18 cellular contexts compared by ENCODE assay signal in genomic region chr19:8561071-8561764, GRCh38. TPM values are rescaled to one million over a fixed set of nuclear protein-coding genes. Genes with fewer than 3 reads are reported as not detected.
A peak's percentile ranks its signal among the peaks of the same experiment; 100 is the strongest.
DNase-seq lines count a peak whose midpoint lies in the region; ATAC-seq and TF ChIP-seq lines count a peak whose summit lies in the region.
"Had no signal": no experiment of that assay in that cellular context is flagged by ENCODE, and none has a peak within 500 bp of the region (broad histone marks: within the 10 kb centered on the region; RNA-seq: fewer than 3 reads in every experiment).

No MANE protein-coding gene starts in this region.

- intact Hi-C loops in CD14-positive monocyte (cut with micrococcal nuclease): loop anchor here in 1 of 2 donors (5.0 kb wide), 1 partner anchor 44 kb away; no protein-coding TSS in a partner anchor
- intact Hi-C loops in activated T-helper 1 cell treated with anti-CD3 and anti-CD28 coated beads, Interleukin-12 subunit alpha, Interleukin-12 subunit beta, Interleukin-2, Interleukin-4 antibody, amounts not matched to agents 30 ng/mL and 10 ng/mL and 1 ng/mL, durations not matched to agents 14 hours and 24 hours and 36 hours (cut with micrococcal nuclease): no loop called here

- H3K9me3 ChIP-seq in CD8-positive, alpha-beta memory T cell (ENCODE audit: low read length): no peaks in the 10 kb centered on the region
- H3K9me3 ChIP-seq: right atrium auricular region, thyroid gland had no signal

- H3K9me3 Mint-ChIP-seq in CD14-positive monocyte: no peaks in the 10 kb centered on the region
- no peaks in the 10 kb centered on the region for H3K9me3 Mint-ChIP-seq in CD8-positive, alpha-beta memory T cell
- no peaks in the 10 kb centered on the region for H3K9me3 Mint-ChIP-seq in activated T-helper 1 cell treated with anti-CD3 and anti-CD28 coated beads, Interleukin-12 subunit alpha, Interleukin-12 subunit beta, Interleukin-2, Interleukin-4 antibody, amounts not matched to agents 30 ng/mL and 10 ng/mL and 1 ng/mL, durations not matched to agents 14 hours and 24 hours and 36 hours

- CTCF ChIA-PET in CD8-positive, alpha-beta memory T cell (lab: Charles Lee): interaction anchor here (5.0 kb wide), 1 partner anchor 19 kb away, joined by 43 read pairs; no protein-coding TSS in a partner anchor

- H3K27me3 Mint-ChIP-seq in CD14-positive monocyte (ENCODE audit: low read depth in 3 of 3): peaks cover 0 to 3% (median 1%) of the 10 kb centered on the region in 3 donors
- H3K27me3 Mint-ChIP-seq in CD8-positive, alpha-beta memory T cell: no peaks in the 10 kb centered on the region
- no peaks in the 10 kb centered on the region for H3K27me3 Mint-ChIP-seq in activated T-helper 1 cell treated with anti-CD3 and anti-CD28 coated beads, Interleukin-12 subunit alpha, Interleukin-12 subunit beta, Interleukin-2, Interleukin-4 antibody, amounts not matched to agents 30 ng/mL and 10 ng/mL and 1 ng/mL, durations not matched to agents 14 hours and 24 hours and 36 hours (ENCODE audit: insufficient read depth)

- TF ChIP-seq CTCF in CD14-positive monocyte (IDR thresholded peaks at IDR 0.05): no peak

- peaks cover 30% of the 10 kb centered on the region for H3K4me1 ChIP-seq in CD8-positive, alpha-beta memory T cell (ENCODE audit: insufficient read depth, low read length)
- H3K4me1 ChIP-seq: right atrium auricular region, thyroid gland had no signal

- H3K27me3 ChIP-seq in CD8-positive, alpha-beta memory T cell (ENCODE audit: insufficient read depth, low read length, poor library complexity, severe bottlenecking): no peaks in the 10 kb centered on the region
- H3K27me3 ChIP-seq: right atrium auricular region, thyroid gland had no signal

- peaks cover 42 to 80% of the 10 kb centered on the region in 2 donors for H3K36me3 Mint-ChIP-seq in CD14-positive monocyte
- H3K36me3 Mint-ChIP-seq in CD8-positive, alpha-beta memory T cell: peaks cover 0 to 41% (median 8%) of the 10 kb centered on the region in 3 donors
- peaks cover 23% of the 10 kb centered on the region for H3K36me3 Mint-ChIP-seq in activated T-helper 1 cell treated with anti-CD3 and anti-CD28 coated beads, Interleukin-12 subunit alpha, Interleukin-12 subunit beta, Interleukin-2, Interleukin-4 antibody, amounts not matched to agents 30 ng/mL and 10 ng/mL and 1 ng/mL, durations not matched to agents 14 hours and 24 hours and 36 hours (ENCODE audit: low read depth)

- POLR2A ChIA-PET in CD8-positive, alpha-beta memory T cell (lab: Charles Lee): no interaction called here

- DNase-seq in CD14-positive monocyte (ENCODE audit: low spot score) (no peak), left kidney (ENCODE audit: low read depth, low spot score) (peak; percentile 65)
- DNase-seq in CD8-positive, alpha-beta memory T cell: no peak
- DNase-seq in activated T-helper 1 cell treated with anti-CD3 and anti-CD28 coated beads, Interleukin-12 subunit alpha, Interleukin-12 subunit beta, Interleukin-2, Interleukin-4 antibody, amounts not matched to agents 30 ng/mL and 10 ng/mL and 1 ng/mL, durations not matched to agents 14 hours and 24 hours and 36 hours (ENCODE audit: low spot score): no peak
- no peak for DNase-seq in central memory CD4-positive, alpha-beta T cell
- DNase-seq: effector CD4-positive, alpha-beta T cell; Kasumi-1; NCI-H1105; NCI-H2107; NCI-H524; thyroid gland had no signal

- no peak overlapping the region for H3K4me3 Mint-ChIP-seq in CD14-positive monocyte
- peak overlapping the region in 2 of 7 donors; percentile 38 to 39 for H3K4me3 Mint-ChIP-seq in CD8-positive, alpha-beta memory T cell
- no peak overlapping the region for H3K4me3 Mint-ChIP-seq in activated T-helper 1 cell treated with anti-CD3 and anti-CD28 coated beads, Interleukin-12 subunit alpha, Interleukin-12 subunit beta, Interleukin-2, Interleukin-4 antibody, amounts not matched to agents 30 ng/mL and 10 ng/mL and 1 ng/mL, durations not matched to agents 14 hours and 24 hours and 36 hours

- H3K36me3 ChIP-seq in CD8-positive, alpha-beta memory T cell (ENCODE audit: insufficient read depth, low read length): no peaks in the 10 kb centered on the region
- H3K36me3 ChIP-seq: right atrium auricular region, thyroid gland had no signal

- ATAC-seq in GM19467 (IDR thresholded peaks at IDR 0.05; ENCODE audit: unreplicated experiment): no peak
- ATAC-seq in GM19463 (IDR thresholded peaks at IDR 0.05; ENCODE audit: unreplicated experiment): no peak

- H3K27ac Mint-ChIP-seq in CD14-positive monocyte: peak overlapping the region; percentile 71 to 95 (median 84)
- H3K27ac Mint-ChIP-seq in CD8-positive, alpha-beta memory T cell: peak overlapping the region in 7 of 8 donors; percentile 57 to 93 (median 79)
- peak overlapping the region; percentile 68 for H3K27ac Mint-ChIP-seq in activated T-helper 1 cell treated with anti-CD3 and anti-CD28 coated beads, Interleukin-12 subunit alpha, Interleukin-12 subunit beta, Interleukin-2, Interleukin-4 antibody, amounts not matched to agents 30 ng/mL and 10 ng/mL and 1 ng/mL, durations not matched to agents 14 hours and 24 hours and 36 hours

- no peak overlapping the region for H3K27ac ChIP-seq in CD8-positive, alpha-beta memory T cell (ENCODE audit: low read depth, low read length)
- H3K27ac ChIP-seq: right atrium auricular region, thyroid gland had no signal

- peaks cover 72% of the 10 kb centered on the region for H3K4me1 Mint-ChIP-seq in CD14-positive monocyte
- H3K4me1 Mint-ChIP-seq in CD8-positive, alpha-beta memory T cell: peaks cover 56 to 76% (median 70%) of the 10 kb centered on the region in 3 donors
- peaks cover 50% of the 10 kb centered on the region for H3K4me1 Mint-ChIP-seq in activated T-helper 1 cell treated with anti-CD3 and anti-CD28 coated beads, Interleukin-12 subunit alpha, Interleukin-12 subunit beta, Interleukin-2, Interleukin-4 antibody, amounts not matched to agents 30 ng/mL and 10 ng/mL and 1 ng/mL, durations not matched to agents 14 hours and 24 hours and 36 hours (ENCODE audit: low read depth)

- H3K4me3 ChIP-seq in CD8-positive, alpha-beta memory T cell (ENCODE audit: low read length): no peak overlapping the region
- H3K4me3 ChIP-seq: right atrium auricular region, thyroid gland had no signal

RNA-seq across cellular contexts. Expression of gene MYO1F, which starts 16.0 kb away (rescaled TPM):
- 100 to 1,000 TPM; 121 to 197 TPM for polyA plus RNA-seq in CD14-positive monocyte
- total RNA-seq in CD8-positive, alpha-beta memory T cell: 10 to 100 TPM; 68.0 to 81.3 TPM
- polyA plus RNA-seq in CD8-positive, alpha-beta memory T cell: 161 TPM
- total RNA-seq in activated T-helper 1 cell treated with anti-CD3 and anti-CD28 coated beads, Interleukin-12 subunit alpha, Interleukin-12 subunit beta, Interleukin-2, Interleukin-4 antibody, amounts not matched to agents 30 ng/mL and 10 ng/mL and 1 ng/mL, durations not matched to agents 14 hours and 24 hours and 36 hours: 45.6 and 50.9 TPM in 2 replicates
- total RNA-seq: G401 had no signal

RNA-seq across cellular contexts. Expression of gene ZNF414, which starts 47.3 kb away (rescaled TPM):
- polyA plus RNA-seq in CD14-positive monocyte: 1 to 10 TPM; 4.1 to 4.7 TPM
- 10 to 100 TPM; 25.7 to 26.0 TPM for total RNA-seq in CD8-positive, alpha-beta memory T cell
- 18.0 TPM for polyA plus RNA-seq in CD8-positive, alpha-beta memory T cell
- 22.1 and 23.6 TPM in 2 replicates for total RNA-seq in activated T-helper 1 cell treated with anti-CD3 and anti-CD28 coated beads, Interleukin-12 subunit alpha, Interleukin-12 subunit beta, Interleukin-2, Interleukin-4 antibody, amounts not matched to agents 30 ng/mL and 10 ng/mL and 1 ng/mL, durations not matched to agents 14 hours and 24 hours and 36 hours
- total RNA-seq: G401 had no signal

RNA-seq across cellular contexts. Expression of gene ADAMTS10, which starts 49.3 kb away (rescaled TPM):
- not detected for polyA plus RNA-seq in CD14-positive monocyte
- 10 to 100 TPM; 13.2 to 16.2 TPM for total RNA-seq in CD8-positive, alpha-beta memory T cell
- 1.3 TPM for polyA plus RNA-seq in CD8-positive, alpha-beta memory T cell
- 3.2 and 3.3 TPM in 2 replicates for total RNA-seq in activated T-helper 1 cell treated with anti-CD3 and anti-CD28 coated beads, Interleukin-12 subunit alpha, Interleukin-12 subunit beta, Interleukin-2, Interleukin-4 antibody, amounts not matched to agents 30 ng/mL and 10 ng/mL and 1 ng/mL, durations not matched to agents 14 hours and 24 hours and 36 hours

RNA-seq across cellular contexts. Expression of gene PRAM1, which starts 58.8 kb away (rescaled TPM):
- 10 to 100 TPM; 43.3 to 69.0 TPM for polyA plus RNA-seq in CD14-positive monocyte
- total RNA-seq in CD8-positive, alpha-beta memory T cell: under 1 TPM; 0.55 to 0.64 TPM
- 0.39 TPM for polyA plus RNA-seq in CD8-positive, alpha-beta memory T cell
- 0.10 and 0.44 TPM in 2 replicates for total RNA-seq in activated T-helper 1 cell treated with anti-CD3 and anti-CD28 coated beads, Interleukin-12 subunit alpha, Interleukin-12 subunit beta, Interleukin-2, Interleukin-4 antibody, amounts not matched to agents 30 ng/mL and 10 ng/mL and 1 ng/mL, durations not matched to agents 14 hours and 24 hours and 36 hours
- total RNA-seq: G401, glomerular endothelial cell, H4, osteoblast had no signal
